Comparison of ENCODE assay signal across 20 cellular contexts in the genomic region with DNA sequence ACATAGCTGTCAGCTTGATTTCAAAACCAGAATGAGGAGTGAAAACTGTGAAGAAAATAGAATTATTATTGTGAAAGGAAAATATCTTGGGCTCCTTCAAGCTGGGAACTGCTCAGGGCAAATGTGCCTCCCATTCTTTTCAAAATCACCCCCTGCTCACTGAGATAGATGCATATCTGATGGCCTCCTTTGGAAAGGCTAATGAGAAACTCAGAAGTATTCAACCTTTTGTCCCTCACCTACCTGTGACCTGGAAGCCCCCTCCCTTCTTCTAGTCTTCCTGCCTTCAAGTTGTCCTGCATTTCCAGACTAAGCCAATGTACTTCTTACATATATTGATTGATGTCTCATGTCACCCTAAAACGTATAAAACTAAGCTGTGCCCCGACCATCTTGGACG.
"Had no signal": no experiment of that assay in that cellular context is flagged by ENCODE, and none has a peak within 500 bp of the region (broad histone marks: within the 10 kb centered on the region; RNA-seq: fewer than 3 reads in every experiment).

No MANE protein-coding gene starts in this region.

- H3K4me3 Mint-ChIP-seq: effector memory CD8-positive, alpha-beta T cell; immature natural killer cell; natural killer cell; neural progenitor cell; stimulated activated effector memory CD8-positive, alpha-beta T cell treated with anti-CD3 and anti-CD28 coated beads, Interleukin-12 subunit alpha, Interleukin-12 subunit beta, amount 100 ng/mL, for 72 hours had no signal

- H3K27ac ChIP-seq: lower lobe of right lung, neural progenitor cell, prostate gland, right atrium auricular region, stomach, thyroid gland, upper lobe of left lung had no signal

- H3K4me1 ChIP-seq: lower lobe of right lung, prostate gland, right atrium auricular region, stomach, thyroid gland, upper lobe of left lung had no signal

- DNase-seq: cerebellar nuclear complex; cortex of kidney; effector memory CD8-positive, alpha-beta T cell; hypothalamus; immature natural killer cell; left ventricle myocardium superior; lower lobe of right lung; natural killer cell; stimulated activated CD4-positive, alpha-beta T cell treated with anti-CD3 and anti-CD28 coated beads, Interleukin-12 subunit alpha, Interleukin-12 subunit beta, amount 100 ng/mL, for 4 hours; stimulated activated CD4-positive, alpha-beta T cell treated with anti-CD3 and anti-CD28 coated beads, Interleukin-2, amount 100 ng/mL, for 24 hours; stimulated activated CD4-positive, alpha-beta T cell treated with anti-CD3 and anti-CD28 coated beads, Interleukin-4, amount 100 ng/mL, for 24 hours; stimulated activated naive CD4-positive, alpha-beta T cell treated with Interleukin-2 at 50 U/mL for 16 hours; stomach; thyroid gland; upper lobe of left lung had no signal

- H3K36me3 Mint-ChIP-seq: immature natural killer cell; natural killer cell; neural progenitor cell; stimulated activated effector memory CD8-positive, alpha-beta T cell treated with anti-CD3 and anti-CD28 coated beads, Interleukin-12 subunit alpha, Interleukin-12 subunit beta, amount 100 ng/mL, for 72 hours had no signal

- H3K9ac ChIP-seq: neural progenitor cell had no signal

- H3K9me3 Mint-ChIP-seq: effector memory CD8-positive, alpha-beta T cell; immature natural killer cell; natural killer cell; neural progenitor cell; stimulated activated effector memory CD8-positive, alpha-beta T cell treated with anti-CD3 and anti-CD28 coated beads, Interleukin-12 subunit alpha, Interleukin-12 subunit beta, amount 100 ng/mL, for 72 hours had no signal

- H3K27ac Mint-ChIP-seq: effector memory CD8-positive, alpha-beta T cell; immature natural killer cell; natural killer cell; neural progenitor cell; stimulated activated effector memory CD8-positive, alpha-beta T cell treated with anti-CD3 and anti-CD28 coated beads, Interleukin-12 subunit alpha, Interleukin-12 subunit beta, amount 100 ng/mL, for 72 hours had no signal

- H3K4me1 Mint-ChIP-seq: immature natural killer cell; natural killer cell; stimulated activated effector memory CD8-positive, alpha-beta T cell treated with anti-CD3 and anti-CD28 coated beads, Interleukin-12 subunit alpha, Interleukin-12 subunit beta, amount 100 ng/mL, for 72 hours had no signal

- H3K27me3 ChIP-seq: neural progenitor cell, right atrium auricular region, thyroid gland, upper lobe of left lung had no signal

- H3K4me2 ChIP-seq: neural progenitor cell, smooth muscle cell had no signal

- H3K36me3 ChIP-seq: lower lobe of right lung, neural progenitor cell, prostate gland, right atrium auricular region, stomach, thyroid gland, upper lobe of left lung had no signal

- H3K4me3 ChIP-seq: lower lobe of right lung, neural progenitor cell, prostate gland, right atrium auricular region, smooth muscle cell, stomach, thyroid gland, upper lobe of left lung had no signal

- H3K9me3 ChIP-seq: lower lobe of right lung, prostate gland, right atrium auricular region, thyroid gland, upper lobe of left lung had no signal

- H2AFZ ChIP-seq: neural progenitor cell had no signal
